1 cellular context compared by ENCODE assay signal in the genomic region with DNA sequence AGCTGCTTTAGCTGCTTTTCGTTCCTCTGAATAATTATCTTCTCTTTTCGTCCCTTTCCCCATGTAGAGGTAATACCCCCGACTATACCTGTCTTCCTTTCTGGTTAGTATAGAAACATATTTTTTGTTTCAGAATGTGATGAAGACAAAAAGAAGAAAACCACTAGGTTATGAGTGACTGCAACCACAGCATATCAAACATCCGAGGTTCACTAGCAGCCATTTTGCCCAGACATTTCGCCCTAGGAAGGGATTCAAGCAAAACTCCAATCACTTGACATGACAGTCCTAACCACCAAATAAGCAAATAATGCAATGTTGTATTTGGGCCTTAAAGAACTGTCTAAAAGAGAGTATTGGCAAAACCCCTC.
TF ChIP-seq lines count a peak whose summit lies in the region.

No MANE protein-coding gene starts in this region.

TF ChIP-seq in GM23338, 12 proteins besides CTCF, POLR2A, EP300 and RAD21:
- TF ChIP-seq, protein P1, sequence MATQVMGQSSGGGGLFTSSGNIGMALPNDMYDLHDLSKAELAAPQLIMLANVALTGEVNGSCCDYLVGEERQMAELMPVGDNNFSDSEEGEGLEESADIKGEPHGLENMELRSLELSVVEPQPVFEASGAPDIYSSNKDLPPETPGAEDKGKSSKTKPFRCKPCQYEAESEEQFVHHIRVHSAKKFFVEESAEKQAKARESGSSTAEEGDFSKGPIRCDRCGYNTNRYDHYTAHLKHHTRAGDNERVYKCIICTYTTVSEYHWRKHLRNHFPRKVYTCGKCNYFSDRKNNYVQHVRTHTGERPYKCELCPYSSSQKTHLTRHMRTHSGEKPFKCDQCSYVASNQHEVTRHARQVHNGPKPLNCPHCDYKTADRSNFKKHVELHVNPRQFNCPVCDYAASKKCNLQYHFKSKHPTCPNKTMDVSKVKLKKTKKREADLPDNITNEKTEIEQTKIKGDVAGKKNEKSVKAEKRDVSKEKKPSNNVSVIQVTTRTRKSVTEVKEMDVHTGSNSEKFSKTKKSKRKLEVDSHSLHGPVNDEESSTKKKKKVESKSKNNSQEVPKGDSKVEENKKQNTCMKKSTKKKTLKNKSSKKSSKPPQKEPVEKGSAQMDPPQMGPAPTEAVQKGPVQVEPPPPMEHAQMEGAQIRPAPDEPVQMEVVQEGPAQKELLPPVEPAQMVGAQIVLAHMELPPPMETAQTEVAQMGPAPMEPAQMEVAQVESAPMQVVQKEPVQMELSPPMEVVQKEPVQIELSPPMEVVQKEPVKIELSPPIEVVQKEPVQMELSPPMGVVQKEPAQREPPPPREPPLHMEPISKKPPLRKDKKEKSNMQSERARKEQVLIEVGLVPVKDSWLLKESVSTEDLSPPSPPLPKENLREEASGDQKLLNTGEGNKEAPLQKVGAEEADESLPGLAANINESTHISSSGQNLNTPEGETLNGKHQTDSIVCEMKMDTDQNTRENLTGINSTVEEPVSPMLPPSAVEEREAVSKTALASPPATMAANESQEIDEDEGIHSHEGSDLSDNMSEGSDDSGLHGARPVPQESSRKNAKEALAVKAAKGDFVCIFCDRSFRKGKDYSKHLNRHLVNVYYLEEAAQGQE (IDR thresholded peaks at IDR 0.05; ENCODE audit: unreplicated experiment) = no peak
- TF ChIP-seq EZH2 (IDR thresholded peaks at IDR 0.05; ENCODE audit: low read depth, unreplicated experiment) = no peak
- no peak for TF ChIP-seq EZH2phosphoT487 (IDR thresholded peaks at IDR 0.05; ENCODE audit: unreplicated experiment)
- no peak for TF ChIP-seq ZNF114 (CRISPR knock-in tag; IDR thresholded peaks at IDR 0.05)
- no peak for TF ChIP-seq NANOG (IDR thresholded peaks at IDR 0.05; ENCODE audit: borderline replicate concordance)
- TF ChIP-seq ZNF462 (CRISPR knock-in tag; IDR thresholded peaks at IDR 0.05) = no peak
- no peak for TF ChIP-seq ZNF331 (CRISPR knock-in tag; IDR thresholded peaks at IDR 0.05; ENCODE audit: low read depth)
- TF ChIP-seq JUNB (IDR thresholded peaks at IDR 0.05; ENCODE audit: unreplicated experiment) = no peak
- TF ChIP-seq, protein P2, sequence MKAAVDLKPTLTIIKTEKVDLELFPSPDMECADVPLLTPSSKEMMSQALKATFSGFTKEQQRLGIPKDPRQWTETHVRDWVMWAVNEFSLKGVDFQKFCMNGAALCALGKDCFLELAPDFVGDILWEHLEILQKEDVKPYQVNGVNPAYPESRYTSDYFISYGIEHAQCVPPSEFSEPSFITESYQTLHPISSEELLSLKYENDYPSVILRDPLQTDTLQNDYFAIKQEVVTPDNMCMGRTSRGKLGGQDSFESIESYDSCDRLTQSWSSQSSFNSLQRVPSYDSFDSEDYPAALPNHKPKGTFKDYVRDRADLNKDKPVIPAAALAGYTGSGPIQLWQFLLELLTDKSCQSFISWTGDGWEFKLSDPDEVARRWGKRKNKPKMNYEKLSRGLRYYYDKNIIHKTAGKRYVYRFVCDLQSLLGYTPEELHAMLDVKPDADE (IDR thresholded peaks at IDR 0.05) = no peak
- TF ChIP-seq CREB1 (CRISPR knock-in tag; IDR thresholded peaks at IDR 0.05; ENCODE audit: low read depth) = no peak
- no peak for TF ChIP-seq STAT1 (IDR thresholded peaks at IDR 0.05; ENCODE audit: unreplicated experiment)
- no peak for TF ChIP-seq POLR2AphosphoS5 (IDR thresholded peaks at IDR 0.05; ENCODE audit: low read depth)
